Comparison of ENCODE assay signal across 8 cellular contexts in the genomic region with DNA sequence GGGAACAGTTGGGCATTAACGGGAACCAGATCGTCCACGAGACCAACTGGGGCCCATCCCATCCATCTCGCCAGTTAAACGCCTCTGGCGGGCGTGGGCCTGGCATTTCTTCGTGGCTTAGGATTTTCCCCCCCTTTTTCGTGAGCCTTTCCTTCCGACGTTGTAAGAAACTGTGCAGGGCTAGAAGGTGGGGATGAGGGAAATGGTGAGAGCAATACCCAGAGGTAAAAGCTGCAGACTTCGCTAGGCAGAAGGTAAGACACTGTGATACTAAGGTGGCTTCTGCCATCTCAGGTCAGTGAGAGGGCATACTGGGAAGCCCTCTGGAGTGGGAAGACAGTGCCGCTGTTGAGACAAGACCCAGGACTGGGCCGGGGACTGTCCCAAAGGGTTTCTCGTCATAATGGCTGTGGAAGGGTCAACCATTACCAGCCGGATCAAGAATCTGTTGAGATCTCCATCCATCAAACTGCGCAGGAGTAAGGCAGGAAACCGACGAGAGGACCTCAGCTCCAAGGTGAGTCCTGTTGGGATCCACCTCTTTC. TPM values are rescaled to one million over a fixed set of nuclear protein-coding genes. Genes with fewer than 3 reads are reported as not detected.
DNase-seq lines count a peak whose midpoint lies in the region; ATAC-seq and TF ChIP-seq lines count a peak whose summit lies in the region.

No MANE protein-coding gene starts in this region.

- H3K27me3 Mint-ChIP-seq in CD4-positive, CD25-positive, alpha-beta regulatory T cell: peaks cover 5% of the 10 kb centered on the region
- H3K27me3 Mint-ChIP-seq in IgD-negative memory B cell: no peaks in the 10 kb centered on the region

- DNase-seq in CD4-positive, CD25-positive, alpha-beta regulatory T cell: peak in 1 of 3 donors; percentile 7
- no peak for DNase-seq in body of pancreas
- DNase-seq in lower leg skin (ENCODE audit: low spot score in 2 of 2): no peak
- DNase-seq in tibial artery: no peak
- DNase-seq in NCI-H526 treated with DMSO at 0.1 percent for 48 hours (lab: John Stamatoyannopoulos, UW): no peak
- no peak for DNase-seq in SHP77 treated with DMSO at 0.1 percent for 48 hours (lab: John Stamatoyannopoulos, UW)
- no peak for DNase-seq in activated gamma-delta T cell treated with Interleukin-2 at 50 U/mL for 16 hours

- TF ChIP-seq CTCF in body of pancreas (IDR thresholded peaks at IDR 0.05): no peak
- no peak for TF ChIP-seq CTCF in lower leg skin (IDR thresholded peaks at IDR 0.05)
- TF ChIP-seq CTCF in tibial artery (IDR thresholded peaks at IDR 0.05): no peak

- TF ChIP-seq POLR2A in body of pancreas (IDR thresholded peaks at IDR 0.05) (no peak), lower leg skin (IDR thresholded peaks at IDR 0.05) (no peak)

- H3K27ac ChIP-seq in CD4-positive, CD25-positive, alpha-beta regulatory T cell (ENCODE audit: insufficient read depth, low read length, poor library complexity, severe bottlenecking): peak overlapping the region; percentile 82
- H3K27ac ChIP-seq in body of pancreas (peak overlapping the region; percentile 69 to 91 (median 82)), tibial artery (peak overlapping the region; percentile 80 to 88)

- H3K4me3 ChIP-seq in CD4-positive, CD25-positive, alpha-beta regulatory T cell (ENCODE audit: low read depth, low read length): peak overlapping the region; percentile 87
- H3K4me3 ChIP-seq in body of pancreas (peak overlapping the region; percentile 24 to 83), lower leg skin (ENCODE audit: low read depth, poor library complexity, severe bottlenecking) (peak overlapping the region; percentile 78), tibial artery (peak overlapping the region; percentile 83 to 84)

- peaks cover 45 to 75% (median 61%) of the 10 kb centered on the region in 4 donors for H3K4me1 Mint-ChIP-seq in CD4-positive, CD25-positive, alpha-beta regulatory T cell
- peaks cover 29 to 45% (median 30%) of the 10 kb centered on the region in 3 donors for H3K4me1 Mint-ChIP-seq in IgD-negative memory B cell

- 6 to 8% methylated on average over 16 to 19 of the region's 19 CpGs for WGBS in body of pancreas, 2 donors
- WGBS in lower leg skin, 2 donors: 3 to 5% methylated on average over 19 of the region's 19 CpGs

- H3K4me3 Mint-ChIP-seq in CD4-positive, CD25-positive, alpha-beta regulatory T cell: peak overlapping the region; percentile 94 to 99 (median 97)
- peak overlapping the region; percentile 89 to 98 (median 98) for H3K4me3 Mint-ChIP-seq in IgD-negative memory B cell

- no peaks in the 10 kb centered on the region for H3K9me3 Mint-ChIP-seq in CD4-positive, CD25-positive, alpha-beta regulatory T cell
- no peaks in the 10 kb centered on the region for H3K9me3 Mint-ChIP-seq in IgD-negative memory B cell

- H3K36me3 Mint-ChIP-seq in CD4-positive, CD25-positive, alpha-beta regulatory T cell: peaks cover 6% of the 10 kb centered on the region
- peaks cover 2% of the 10 kb centered on the region for H3K36me3 Mint-ChIP-seq in IgD-negative memory B cell

- intact Hi-C loops in body of pancreas (cut with DNase I): no loop called here
- intact Hi-C loops in lower leg skin (cut with DNase I; ENCODE audit: low total_unique reads): loop anchor here (5.0 kb wide), 1 partner anchor 37 kb away; no protein-coding TSS in a partner anchor
- intact Hi-C loops in tibial artery (cut with DNase I; ENCODE audit: low total_unique reads): loop anchor here (10.0 kb wide), 1 partner anchor 130 kb away; no protein-coding TSS in a partner anchor

- no peaks in the 10 kb centered on the region for H3K36me3 ChIP-seq in CD4-positive, CD25-positive, alpha-beta regulatory T cell (ENCODE audit: control insufficient read depth, insufficient read depth, low read length)
- H3K36me3 ChIP-seq in body of pancreas (replicated peaks in 1 of 2; ENCODE audit: insufficient read depth in 1 of 2, low read depth in 2 of 2) (no peaks in the 10 kb centered on the region), tibial artery (no peaks in the 10 kb centered on the region)

- H3K9me3 ChIP-seq in CD4-positive, CD25-positive, alpha-beta regulatory T cell (ENCODE audit: control insufficient read depth in 2 of 2, low read length in 2 of 2): no peaks in the 10 kb centered on the region
- no peaks in the 10 kb centered on the region for H3K9me3 ChIP-seq in body of pancreas
- H3K9me3 ChIP-seq in tibial artery: no peaks in the 10 kb centered on the region

- H3K4me1 ChIP-seq in CD4-positive, CD25-positive, alpha-beta regulatory T cell (ENCODE audit: control insufficient read depth, insufficient read depth, low read length, poor library complexity, severe bottlenecking): peaks cover 50% of the 10 kb centered on the region
- peaks cover 37% of the 10 kb centered on the region for H3K4me1 ChIP-seq in body of pancreas
- H3K4me1 ChIP-seq in tibial artery: peaks cover 0 to 47% (median 35%) of the 10 kb centered on the region in 4 donors

- peak overlapping the region; percentile 34 to 92 (median 71) for H3K27ac Mint-ChIP-seq in CD4-positive, CD25-positive, alpha-beta regulatory T cell
- peak overlapping the region in 2 of 3 donors; percentile 95 to 96 for H3K27ac Mint-ChIP-seq in IgD-negative memory B cell

- no peak for ATAC-seq in CD4-positive, CD25-positive, alpha-beta regulatory T cell (ENCODE audit: low read depth in 2 of 2)
- ATAC-seq in body of pancreas: peak; percentile 1

- no peaks in the 10 kb centered on the region for H3K27me3 ChIP-seq in CD4-positive, CD25-positive, alpha-beta regulatory T cell (ENCODE audit: control insufficient read depth, insufficient read depth, low read length)
- H3K27me3 ChIP-seq in body of pancreas (no peaks in the 10 kb centered on the region), tibial artery (no peaks in the 10 kb centered on the region)

RNA-seq across cellular contexts. Expression of gene MAPKBP1, which starts 0.7 kb away (rescaled TPM):
- 40.4 TPM for total RNA-seq in CD4-positive, CD25-positive, alpha-beta regulatory T cell
- polyA plus RNA-seq in CD4-positive, CD25-positive, alpha-beta regulatory T cell: 1 to 10 TPM; 1.9 to 3.1 (median 2.6) TPM
- 2.7 TPM for polyA plus RNA-seq in IgD-negative memory B cell
- total RNA-seq in body of pancreas: 10 to 100 TPM; 12.5 to 31.6 TPM
- total RNA-seq in lower leg skin: 10 to 100 TPM; 35.3 to 64.4 (median 47.7) TPM

RNA-seq across cellular contexts. Expression of gene JMJD7, which starts 52.9 kb away (rescaled TPM):
- 42.2 TPM for total RNA-seq in CD4-positive, CD25-positive, alpha-beta regulatory T cell
- polyA plus RNA-seq in CD4-positive, CD25-positive, alpha-beta regulatory T cell: 10 to 100 TPM; 17.0 to 26.1 (median 24.5) TPM
- 15.6 TPM for polyA plus RNA-seq in IgD-negative memory B cell
- total RNA-seq in body of pancreas (10 to 100 TPM in 1 of 2 donors, 1 to 10 TPM in 1; 2.0 to 13.0 TPM), lower leg skin (10 to 100 TPM; 40.7 to 61.6 (median 47.1) TPM)
